ENCODE assay signal across 17 cellular contexts in the genomic region with DNA sequence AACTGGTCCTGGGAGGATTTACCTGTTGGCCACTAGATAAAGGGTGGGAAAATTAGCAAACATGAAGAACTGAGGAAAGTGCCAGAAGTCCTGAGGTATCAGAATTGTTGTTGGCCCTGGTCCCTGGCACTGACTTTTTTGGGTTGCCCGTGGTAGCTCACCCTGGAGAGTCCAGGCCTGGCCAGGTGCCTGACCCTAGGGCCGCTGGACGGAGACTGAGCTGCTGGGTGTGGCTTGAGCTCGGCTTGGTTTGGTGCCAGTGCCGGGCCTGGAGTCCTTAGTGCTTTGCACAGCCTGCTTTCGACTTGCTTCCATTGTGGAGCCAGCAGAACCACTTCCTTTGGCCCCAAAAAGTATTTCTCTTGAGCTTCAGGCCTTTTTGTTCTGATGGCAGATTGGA. TPM values are rescaled to one million over a fixed set of nuclear protein-coding genes. Genes with fewer than 3 reads are reported as not detected.
DNase-seq lines count a peak whose midpoint lies in the region; ATAC-seq and TF ChIP-seq lines count a peak whose summit lies in the region.
"Had no signal": no experiment of that assay in that cellular context is flagged by ENCODE, and none has a peak within 500 bp of the region (broad histone marks: within the 10 kb centered on the region; RNA-seq: fewer than 3 reads in every experiment).

No MANE protein-coding gene starts in this region.

- peak; percentile 81 for ATAC-seq in Right ventricle myocardium superior (ENCODE audit: poor library complexity)
- peak; percentile 60 to 78 (median 71) for ATAC-seq in right lobe of liver

- H3K9me3 ChIP-seq in adipocyte (ENCODE audit: control insufficient read depth, low read length) (no peaks in the 10 kb centered on the region), right lobe of liver (no peaks in the 10 kb centered on the region), thyroid gland (no peaks in the 10 kb centered on the region), transverse colon (no peaks in the 10 kb centered on the region)
- H3K9me3 ChIP-seq: BE2C had no signal

- intact Hi-C loops in Right ventricle myocardium superior (cut with DNase I) (no loop called here), right lobe of liver (cut with DNase I) (no loop called here), thyroid gland (cut with DNase I) (loop anchor here (10.0 kb wide), 1 partner anchor 74 kb away; no protein-coding TSS in a partner anchor), transverse colon (cut with DNase I; ENCODE audit: low total_unique reads) (no loop called here)

- H3K4me3 ChIP-seq in adipocyte (ENCODE audit: low read length) (no peak overlapping the region), right lobe of liver (no peak overlapping the region), thyroid gland (replicated peaks in 1 of 3) (no peak overlapping the region), transverse colon (no peak overlapping the region)

- in situ Hi-C loops in transverse colon (cut with MboI; ENCODE audit: low pct_ligation_motif_present in 1 of 4, low pct_unique_long_range_greater_than_20kb in 1 of 4, low sequenced_read_pairs in 3 of 4) = no loop called here

- TF ChIP-seq EP300 in transverse colon (IDR thresholded peaks at IDR 0.05; ENCODE audit: low read depth) = no peak

- H3K4me1 ChIP-seq in adipocyte (ENCODE audit: control insufficient read depth, insufficient read depth, low read length) (peaks cover 4% of the 10 kb centered on the region), right lobe of liver (peaks cover 0 to 54% (median 25%) of the 10 kb centered on the region in 4 donors), thyroid gland (peaks cover 4 to 12% of the 10 kb centered on the region in 2 donors), transverse colon (peaks cover 3 to 20% (median 6%) of the 10 kb centered on the region in 4 donors)
- H3K4me1 ChIP-seq: BE2C had no signal

- peak overlapping the region; percentile 9 for H3K9ac ChIP-seq in adipocyte (ENCODE audit: low read length)

- peak overlapping the region; percentile 33 to 69 (median 46) for H3K27ac ChIP-seq in right lobe of liver
- H3K27ac ChIP-seq in thyroid gland = peak overlapping the region in 2 of 3 donors; percentile 41 to 61
- no peak overlapping the region for H3K27ac ChIP-seq in transverse colon

- H3K36me3 ChIP-seq in adipocyte (ENCODE audit: control insufficient read depth, insufficient read depth, low read length, severe bottlenecking) (peaks cover 98% of the 10 kb centered on the region), right lobe of liver (peaks cover 0 to 47% (median 31%) of the 10 kb centered on the region in 4 donors), thyroid gland (peaks cover 73 to 84% of the 10 kb centered on the region in 2 donors), transverse colon (peaks cover 0 to 65% (median 30%) of the 10 kb centered on the region in 4 donors)

- WGBS in right lobe of liver (ENCODE audit: insufficient coverage, low coverage, low lambda C conversion rate, missing lambda C conversion rate) = no CpG with 5 or more reads among the region's 6 CpGs
- 34 to 39% methylated on average over 6 of the region's 6 CpGs for WGBS in thyroid gland, 2 donors
- WGBS in transverse colon (ENCODE audit: low coverage in 1 of 2), 2 donors = 91% methylated on average over 6 of the region's 6 CpGs; no CpG with 5 or more reads in 1 of the 2 donors

- TF ChIP-seq CTCF in right lobe of liver (IDR thresholded peaks at IDR 0.05) (no peak), thyroid gland (IDR thresholded peaks at IDR 0.05) (no peak), transverse colon (IDR thresholded peaks at IDR 0.05) (no peak)

- TF ChIP-seq POLR2A in right lobe of liver (IDR thresholded peaks at IDR 0.05) (no peak), thyroid gland (IDR thresholded peaks at IDR 0.05) (no peak), transverse colon (IDR thresholded peaks at IDR 0.05) (no peak)

- no peaks in the 10 kb centered on the region for H3K27me3 ChIP-seq in adipocyte (replicated peaks; ENCODE audit: control insufficient read depth, insufficient read depth, low read length)
- H3K27me3 ChIP-seq in right lobe of liver = no peaks in the 10 kb centered on the region
- no peaks in the 10 kb centered on the region for H3K27me3 ChIP-seq in thyroid gland
- no peaks in the 10 kb centered on the region for H3K27me3 ChIP-seq in transverse colon
- H3K27me3 ChIP-seq: BE2C had no signal

- DNase-seq in adipocyte (ENCODE audit: low read depth) (no peak), Right ventricle myocardium superior (peak; percentile 89), right lobe of liver (peak; percentile 91 to 97 (median 94)), thyroid gland (peak; percentile 89 to 90), DMS53 (lab: John Stamatoyannopoulos, UW) (no peak), transverse colon (no peak), NCI-H748 treated with DMSO at 0.1 percent for 48 hours (lab: John Stamatoyannopoulos, UW) (no peak)
- DNase-seq: BE2C; CD4-positive, alpha-beta memory T cell; DND-41; GDM1; NCI-H1417; NCI-H2029 treated with DMSO at 0.1 percent for 48 hours; NCI-H526 treated with DMSO at 0.1 percent for 48 hours; NK-92 treated with Interleukin-12 subunit alpha and Interleukin-12 subunit beta, amount 100 ng/mL, for 24 hours; OCI-M1; RPMI8226 had no signal

RNA-seq across cellular contexts. Expression of a gene that starts 12.9 kb away (rescaled TPM):
- total RNA-seq in Right ventricle myocardium superior (639 TPM), right lobe of liver (100 to 1,000 TPM; 130 to 178 (median 164) TPM), thyroid gland (100 to 1,000 TPM in 2 of 4 donors, 10 to 100 TPM in 2; 70.8 to 119 (median 95.2) TPM), transverse colon (100 to 1,000 TPM; 144 to 308 (median 152) TPM)

RNA-seq across cellular contexts. Expression of a gene that starts 13.0 kb away (rescaled TPM):
- total RNA-seq in Right ventricle myocardium superior = 21.4 TPM
- total RNA-seq in right lobe of liver = 10 to 100 TPM; 13.8 to 28.5 (median 21.2) TPM
- total RNA-seq in thyroid gland = 10 to 100 TPM; 14.5 to 53.7 (median 29.1) TPM
- 10 to 100 TPM in 2 of 4 donors, 1 to 10 TPM in 2; 3.4 to 51.9 (median 20.9) TPM for total RNA-seq in transverse colon

Comparison
In these comparisons a context has a peak if more than half of its experiments do, and no peak if none do; other contexts are left out.
1. DNase-seq: peak in Right ventricle myocardium superior (single experiment), right lobe of liver (3 of 3) and thyroid gland (2 of 2); none in adipocyte (single experiment), DMS53 (single experiment), transverse colon (single experiment) and NCI-H748 treated with DMSO at 0.1 percent for 48 hours (single experiment).
2. H3K27ac ChIP-seq: peak in right lobe of liver (3 of 3) and thyroid gland (2 of 3); none in transverse colon (0 of 4).